8 cellular contexts compared by ENCODE assay signal in genomic region chr14:104690861-104691455, GRCh38. TPM values are rescaled to one million over a fixed set of nuclear protein-coding genes. Genes with fewer than 3 reads are reported as not detected.
DNase-seq lines count a peak whose midpoint lies in the region; ATAC-seq, FAIRE-seq and TF ChIP-seq lines count a peak whose summit lies in the region.

No MANE protein-coding gene starts in this region.

- H3K4me1 ChIP-seq in Peyer's patch, result peaks cover 13 to 83% (median 43%) of the 10 kb centered on the region in 4 donors

- H3K36me3 ChIP-seq in GM06990 (ENCODE audit: control insufficient read depth, insufficient read depth, low read length) (no peaks in the 10 kb centered on the region; the same call in 1 of the 2 replicates), Peyer's patch (no peaks in the 10 kb centered on the region)

- H3K27me3 ChIP-seq in GM06990 (replicated peaks; ENCODE audit: control insufficient read depth, insufficient read depth, low read length) (no peaks in the 10 kb centered on the region), Peyer's patch (no peaks in the 10 kb centered on the region)

- H3K4me3 ChIP-seq in GM06990 (replicated peaks; ENCODE audit: low read depth, low read length) (peak overlapping the region; percentile 76), Peyer's patch (peak overlapping the region; percentile 91 to 100 (median 96))

- FAIRE-seq in GM12892 (lab: Jason Lieb, UNC), result no peak

- no peak for TF ChIP-seq CTCF in GM06990 (IDR thresholded peaks at IDR 0.05; ENCODE audit: insufficient read depth, low read length, poor library complexity, severe bottlenecking)
- no peak for TF ChIP-seq CTCF in Peyer's patch (IDR thresholded peaks at IDR 0.05)

- no peak for ATAC-seq in HG02571 (IDR thresholded peaks at IDR 0.05; ENCODE audit: unreplicated experiment)

- TF ChIP-seq POLR2A in Peyer's patch (IDR thresholded peaks at IDR 0.05) (no peak), GM12892 (IDR thresholded peaks at IDR 0.05; ENCODE audit: low read depth, low read length) (no peak)

- H3K9me3 ChIP-seq in Peyer's patch, result no peaks in the 10 kb centered on the region

- H3K27ac ChIP-seq in Peyer's patch, result peak overlapping the region; percentile 86 to 98 (median 94)
- H3K27ac ChIP-seq in epithelial cell of prostate, result peak overlapping the region; percentile 88

- DNase-seq in GM06990 (ENCODE audit: extremely low read depth, insufficient read length) (no peak), Peyer's patch (no peak), epithelial cell of prostate (ENCODE audit: low read depth, low spot score) (no peak), putamen (ENCODE audit: low spot score) (peak; percentile 73), GM12892 (ENCODE audit: insufficient read length) (no peak), AG08395 (ENCODE audit: low spot score) (no peak)
- DNase-seq in stimulated activated CD8-positive, alpha-beta memory T cell treated with anti-CD3 and anti-CD28 coated beads, Interleukin-4, amount 100 ng/mL, for 48 hours, result no peak

RNA-seq across cellular contexts. Expression of gene INF2, which starts 1.5 kb away (rescaled TPM):
- total RNA-seq in Peyer's patch, result 100 to 1,000 TPM; 137 to 287 (median 203) TPM
- 7.4 TPM for polyA plus RNA-seq in GM12892 (2012; ENCODE audit: missing spikeins)

RNA-seq across cellular contexts. Expression of gene ADSS1, which starts 33.1 kb away (rescaled TPM):
- 10 to 100 TPM; 11.0 to 18.6 (median 17.1) TPM for total RNA-seq in Peyer's patch
- not detected for polyA plus RNA-seq in GM12892 (2012; ENCODE audit: missing spikeins)
